In genomic region chr4:68960294-68961163, GRCh38 we compare ENCODE assay signal across 19 cellular contexts. TPM values are rescaled to one million over a fixed set of nuclear protein-coding genes. Genes with fewer than 3 reads are reported as not detected.
DNase-seq lines count a peak whose midpoint lies in the region; ATAC-seq and TF ChIP-seq lines count a peak whose summit lies in the region.
"Had no signal": no experiment of that assay in that cellular context is flagged by ENCODE, and none has a peak within 500 bp of the region (broad histone marks: within the 10 kb centered on the region; RNA-seq: fewer than 3 reads in every experiment).

No MANE protein-coding gene starts in this region.

- no peaks in the 10 kb centered on the region for H3F3A ChIP-seq in GM23248 (ENCODE audit: insufficient read depth)

- DNase-seq in Calu3, result no peak
- DNase-seq in HT-29 (ENCODE audit: low spot score), result peak; percentile 22
- peak; percentile 2 for DNase-seq in fibroblast of the aortic adventitia (ENCODE audit: low read depth)
- no peak for DNase-seq in GM23248
- DNase-seq: DMS153, GOT3, MV-4-11, NCI-H1417, NCI-H187 treated with DMSO at 0.1 percent for 48 hours, NCI-H446, PC-9, SW 1271 had no signal

- H3K36me3 Mint-ChIP-seq in Calu3 (ENCODE audit: insufficient read depth, unreplicated experiment) (peaks cover 5% of the 10 kb centered on the region), nephron (ENCODE audit: low read depth) (no peaks in the 10 kb centered on the region)
- H3K36me3 Mint-ChIP-seq: IgD-negative memory B cell had no signal

- CTCF ChIA-PET in Calu3 (lab: Charles Lee), result no interaction called here

- peaks cover 45% of the 10 kb centered on the region for H3K4me1 Mint-ChIP-seq in Calu3 (ENCODE audit: low read depth, unreplicated experiment)
- peaks cover 18% of the 10 kb centered on the region for H3K4me1 Mint-ChIP-seq in nephron
- H3K4me1 Mint-ChIP-seq: IgD-negative memory B cell had no signal

- H3K27me3 ChIP-seq in GM23248 (replicated peaks; ENCODE audit: insufficient read depth), result no peaks in the 10 kb centered on the region

- no peak overlapping the region for H2AFZ ChIP-seq in GM23248
- H2AFZ ChIP-seq: PC-9 had no signal

- no peak overlapping the region for H3K4me2 ChIP-seq in GM23248 (ENCODE audit: unreplicated experiment)
- H3K4me2 ChIP-seq: PC-9 had no signal

- in situ Hi-C loops in GM23248 (cut with MboI), result no loop called here

- no TSS peak for BruUV-seq in Calu3 (replicated peaks; lab: Mats Ljungman, UMichigan)

- H4K20me1 ChIP-seq in GM23248 (ENCODE audit: insufficient read depth), result no peaks in the 10 kb centered on the region

- no peak for ATAC-seq in HG03175 (IDR thresholded peaks at IDR 0.05; ENCODE audit: unreplicated experiment)
- ATAC-seq in GM18868 (IDR thresholded peaks at IDR 0.05; ENCODE audit: unreplicated experiment), result no peak

- no peaks in the 10 kb centered on the region for H3K79me2 ChIP-seq in GM23248 (ENCODE audit: insufficient read depth)

- WGBS in GM23248 (ENCODE audit: low coverage in 1 of 2, low lambda C conversion rate in 2 of 2, missing lambda C conversion rate in 2 of 2), 2 experiments, result 4 to 15% methylated on average over 2 of the region's 2 CpGs

- H3K9ac ChIP-seq in GM23248, result no peak overlapping the region

- no peaks in the 10 kb centered on the region for H3K9me3 ChIP-seq in GM23248 (ENCODE audit: low read depth)

- H3K27ac Mint-ChIP-seq in Calu3 (ENCODE audit: unreplicated experiment), result peak overlapping the region; percentile 19
- H3K27ac Mint-ChIP-seq in nephron, result peak overlapping the region in 2 of 3 experiments; percentile 79 to 94
- H3K27ac Mint-ChIP-seq: IgD-negative memory B cell had no signal

- H3K9me3 Mint-ChIP-seq in Calu3 (ENCODE audit: low read depth, unreplicated experiment) (peaks cover 5% of the 10 kb centered on the region), nephron (peaks cover 4% of the 10 kb centered on the region)

- no peaks in the 10 kb centered on the region for H3K36me3 ChIP-seq in GM23248 (ENCODE audit: low read depth)

- H3K4me1 ChIP-seq in GM23248 (ENCODE audit: insufficient read depth), result no peaks in the 10 kb centered on the region

- intact Hi-C loops in Calu3 (cut with micrococcal nuclease; ENCODE audit: unreplicated experiment), result loop anchor here (1.0 to 5.0 kb wide), 2 partner anchors 8 to 303 kb away; no protein-coding TSS in a partner anchor

- H3K9me2 ChIP-seq in GM23248 (ENCODE audit: insufficient read depth), result no peaks in the 10 kb centered on the region

- H3K4me3 ChIP-seq in fibroblast of the aortic adventitia (ENCODE audit: low read depth, low read length), result no peak overlapping the region
- H3K4me3 ChIP-seq in GM23248, result no peak overlapping the region
- H3K4me3 ChIP-seq: PC-9 had no signal

- no peaks in the 10 kb centered on the region for H3K27me3 Mint-ChIP-seq in Calu3 (ENCODE audit: unreplicated experiment)
- no peaks in the 10 kb centered on the region for H3K27me3 Mint-ChIP-seq in nephron (ENCODE audit: low read depth)
- H3K27me3 Mint-ChIP-seq: IgD-negative memory B cell had no signal

- H3K4me3 Mint-ChIP-seq in Calu3 (ENCODE audit: low read depth, unreplicated experiment), result peak overlapping the region; percentile 19
- no peak overlapping the region for H3K4me3 Mint-ChIP-seq in nephron
- H3K4me3 Mint-ChIP-seq: IgD-negative memory B cell had no signal

- TF ChIP-seq CTCF in Calu3 (IDR thresholded peaks at IDR 0.05; ENCODE audit: unreplicated experiment), result no peak
- TF ChIP-seq CTCF in fibroblast of the aortic adventitia (IDR thresholded peaks at IDR 0.05; ENCODE audit: insufficient read depth, low read length), result no peak
- no peak for TF ChIP-seq CTCF in nephron (IDR thresholded peaks at IDR 0.05; ENCODE audit: unreplicated experiment in 3 of 3)

- H3K27ac ChIP-seq in GM23248, result no peak overlapping the region
- H3K27ac ChIP-seq: C4-2B, PC-9 had no signal

RNA-seq across cellular contexts. Expression of gene UGT2A3, which starts 8.9 kb away (rescaled TPM):
- total RNA-seq in Calu3 (2022), result 2.9 and 5.2 TPM in 2 replicates
- 0.10 and 0.43 TPM in 2 replicates for total RNA-seq in HT-29 (2014; rRNA removed; shearing (Covaris generic))
- total RNA-seq in fibroblast of the aortic adventitia (ENCODE audit: low replicate concordance), result not detected in 2 replicates
- total RNA-seq in GM23248 (2014; rRNA removed; shearing (Covaris generic)), result not detected in 2 replicates
- not detected in 2 replicates for polyA plus RNA-seq in GM23248 (2016; fragmentation: Nextera tagmentation; extraction: Ambion mirVana)
- total RNA-seq: LHCN-M2, PC-9, SK-MEL-5 had no signal
- polyA plus RNA-seq: IgD-negative memory B cell had no signal

Comparison
In these comparisons a context has a peak if more than half of its experiments do, and no peak if none do; other contexts are left out.
1. DNase-seq: peak in HT-29 (single experiment) and fibroblast of the aortic adventitia (single experiment); none in Calu3 (single experiment) and GM23248 (single experiment).